In genomic region chr11:64381350-64381749, GRCh38 we compare ENCODE assay signal across 24 cellular contexts.
"Had no signal": no experiment of that assay in that cellular context is flagged by ENCODE, and none has a peak within 500 bp of the region (broad histone marks: within the 10 kb centered on the region; RNA-seq: fewer than 3 reads in every experiment).

No MANE protein-coding gene starts in this region.

- ATAC-seq: left cardiac atrium; lower lobe of right lung; natural killer cell treated with Interleukin-12 subunit alpha and Interleukin-12 subunit beta and Interleukin-15 and Interleukin-18, amount 100 ng/mL, for 72 hours; pancreas; sciatic nerve had no signal

- H3K4me1 ChIP-seq: colonic mucosa, lower lobe of right lung had no signal

- H3K27me3 ChIP-seq: colonic mucosa, hepatocyte, pancreas, spleen, testis, transverse colon had no signal

- DNase-seq: colonic mucosa; effector CD4-positive, alpha-beta T cell; foreskin melanocyte; head of caudate nucleus; kidney; left cardiac atrium; left ventricle myocardium inferior; lower lobe of right lung; occipital lobe; pancreas; spleen; stimulated activated CD4-positive, alpha-beta T cell treated with anti-CD3 and anti-CD28 coated beads, Interleukin-15, amount 100 ng/mL, for 24 hours; stimulated activated CD4-positive, alpha-beta T cell treated with anti-CD3 and anti-CD28 coated beads, Interleukin-1b, Interleukin-23, amount 100 ng/mL, for 48 hours; stimulated activated CD4-positive, alpha-beta T cell treated with anti-CD3 and anti-CD28 coated beads, Interleukin-4, amount 100 ng/mL, for 24 hours; testis; transverse colon had no signal

- H3K27ac Mint-ChIP-seq: memory B cell; mesothelial cell of epicardium; natural killer cell treated with Interleukin-12 subunit alpha and Interleukin-12 subunit beta and Interleukin-15 and Interleukin-18, amount 100 ng/mL, for 72 hours; progenitor cell of endocrine pancreas; stimulated activated memory B cell treated with anti-CD40 and anti-IgM and Interleukin-4, amounts not matched to agents 10 μg/mL and 1 μg/mL and 100 μg/mL, for 72 hours; stimulated activated naive CD8-positive, alpha-beta T cell treated with anti-CD3 and anti-CD28 coated beads, Interleukin-15, Interleukin-2, amounts not matched to agents 100 ng/mL and 50 ng/mL, for 24 hours had no signal

- FAIRE-seq: kidney, pancreas had no signal

- H3K27ac ChIP-seq: colonic mucosa, hepatocyte, left ventricle myocardium inferior, lower lobe of right lung, pancreas, spleen, testis, transverse colon had no signal

- H3K9me3 Mint-ChIP-seq: memory B cell; mesothelial cell of epicardium; natural killer cell treated with Interleukin-12 subunit alpha and Interleukin-12 subunit beta and Interleukin-15 and Interleukin-18, amount 100 ng/mL, for 72 hours; stimulated activated memory B cell treated with anti-CD40 and anti-IgM and Interleukin-4, amounts not matched to agents 10 μg/mL and 1 μg/mL and 100 μg/mL, for 72 hours; stimulated activated naive CD8-positive, alpha-beta T cell treated with anti-CD3 and anti-CD28 coated beads, Interleukin-15, Interleukin-2, amounts not matched to agents 100 ng/mL and 50 ng/mL, for 24 hours had no signal

- H3K4me3 Mint-ChIP-seq: memory B cell; mesothelial cell of epicardium; natural killer cell treated with Interleukin-12 subunit alpha and Interleukin-12 subunit beta and Interleukin-15 and Interleukin-18, amount 100 ng/mL, for 72 hours; stimulated activated memory B cell treated with anti-CD40 and anti-IgM and Interleukin-4, amounts not matched to agents 10 μg/mL and 1 μg/mL and 100 μg/mL, for 72 hours; stimulated activated naive CD8-positive, alpha-beta T cell treated with anti-CD3 and anti-CD28 coated beads, Interleukin-15, Interleukin-2, amounts not matched to agents 100 ng/mL and 50 ng/mL, for 24 hours had no signal

- H3K9me3 ChIP-seq: colonic mucosa, left ventricle myocardium inferior, lower lobe of right lung, pancreas, spleen, testis, transverse colon had no signal

- H3K4me2 ChIP-seq: hepatocyte had no signal

- H2AFZ ChIP-seq: hepatocyte had no signal

- H3K4me3 ChIP-seq: colonic mucosa, hepatocyte, left ventricle myocardium inferior, lower lobe of right lung, pancreas, spleen, testis, transverse colon had no signal

- H3K79me2 ChIP-seq: hepatocyte had no signal

- H3K27me3 Mint-ChIP-seq: stimulated activated memory B cell treated with anti-CD40 and anti-IgM and Interleukin-4, amounts not matched to agents 10 μg/mL and 1 μg/mL and 100 μg/mL, for 72 hours; stimulated activated naive CD8-positive, alpha-beta T cell treated with anti-CD3 and anti-CD28 coated beads, Interleukin-15, Interleukin-2, amounts not matched to agents 100 ng/mL and 50 ng/mL, for 24 hours had no signal

- H3K36me3 Mint-ChIP-seq: memory B cell; mesothelial cell of epicardium; natural killer cell treated with Interleukin-12 subunit alpha and Interleukin-12 subunit beta and Interleukin-15 and Interleukin-18, amount 100 ng/mL, for 72 hours; stimulated activated memory B cell treated with anti-CD40 and anti-IgM and Interleukin-4, amounts not matched to agents 10 μg/mL and 1 μg/mL and 100 μg/mL, for 72 hours had no signal

- H3K36me3 ChIP-seq: colonic mucosa, left ventricle myocardium inferior, lower lobe of right lung, pancreas, spleen, transverse colon had no signal
